In genomic region chr19:43635561-43635940, GRCh38 we compare ENCODE assay signal across 1 cellular context.
A peak's percentile ranks its signal among the peaks of the same experiment; 100 is the strongest.
TF ChIP-seq lines count a peak whose summit lies in the region.

No MANE protein-coding gene starts in this region.

TF ChIP-seq in H1, 55 proteins besides CTCF, POLR2A, EP300 and RAD21:
- peak; percentile 4 for TF ChIP-seq KDM4A (IDR thresholded peaks at IDR 0.05; ENCODE audit: low read depth, low read length, severe bottlenecking)
